ENCODE assay signal across 20 cellular contexts in the genomic region with DNA sequence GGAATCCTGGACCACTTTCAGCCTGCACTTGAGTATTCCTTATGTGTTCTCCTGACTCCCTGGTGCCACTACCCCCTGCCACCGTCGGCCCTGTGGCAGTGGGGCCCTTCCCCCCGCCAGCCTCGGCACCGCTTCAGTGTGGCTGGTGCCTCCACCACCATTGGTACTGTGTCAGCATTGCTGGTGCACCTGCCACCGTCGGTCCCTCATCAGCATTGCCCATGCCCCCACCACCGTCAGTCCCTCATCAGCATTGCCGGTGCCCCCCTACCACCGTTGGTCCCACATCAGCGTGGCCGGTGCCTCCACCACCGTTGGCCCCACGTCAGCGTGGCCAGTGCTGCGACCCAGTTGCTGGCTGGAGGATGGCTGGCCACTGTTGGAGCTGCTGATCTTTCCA.
DNase-seq lines count a peak whose midpoint lies in the region; ATAC-seq and TF ChIP-seq lines count a peak whose summit lies in the region.
"Had no signal": no experiment of that assay in that cellular context is flagged by ENCODE, and none has a peak within 500 bp of the region (broad histone marks: within the 10 kb centered on the region; RNA-seq: fewer than 3 reads in every experiment).

No MANE protein-coding gene starts in this region.

- POLR2A ChIA-PET in WTC11 (lab: Charles Lee): no interaction called here

- H3K27ac ChIP-seq in mesenchymal stem cell (ENCODE audit: low read length, poor library complexity, severe bottlenecking) (no peak overlapping the region), trophoblast cell (ENCODE audit: low read depth, low read length) (no peak overlapping the region), esophagus muscularis mucosa (replicated peaks in 1 of 4) (no peak overlapping the region)
- H3K27ac ChIP-seq: GM23248 had no signal

- H3K36me3 ChIP-seq in mesenchymal stem cell (ENCODE audit: control insufficient read depth in 1 of 2, insufficient read depth in 2 of 2, low read depth in 1 of 2, low read length in 2 of 2) (peaks cover 0 to 4% of the 10 kb centered on the region in 2 experiments), trophoblast cell (ENCODE audit: control insufficient read depth in 1 of 2, insufficient read depth in 2 of 2, low read length in 2 of 2) (no peaks in the 10 kb centered on the region), esophagus muscularis mucosa (no peaks in the 10 kb centered on the region)
- H3K36me3 ChIP-seq: BE2C had no signal

- H3K9ac ChIP-seq in mesenchymal stem cell (ENCODE audit: low read length) (no peak overlapping the region), trophoblast cell (ENCODE audit: low read length) (no peak overlapping the region)
- H3K9ac ChIP-seq: GM23248 had no signal

- no peak for TF ChIP-seq POLR2A in esophagus muscularis mucosa (IDR thresholded peaks at IDR 0.05; ENCODE audit: low read depth)

- H4K91ac ChIP-seq in mesenchymal stem cell (ENCODE audit: low read length): peak overlapping the region; percentile 74
- H4K91ac ChIP-seq in trophoblast cell (ENCODE audit: low read depth, low read length): no peak overlapping the region

- ATAC-seq in WTC11 (no peak), GM18502 (IDR thresholded peaks at IDR 0.05; ENCODE audit: poor library complexity, unreplicated experiment) (no peak)
- ATAC-seq: GM12878 had no signal

- H3K36me3 Mint-ChIP-seq in WTC11 (no peaks in the 10 kb centered on the region), immature natural killer cell (no peaks in the 10 kb centered on the region)
- no peaks in the 10 kb centered on the region for H3K36me3 Mint-ChIP-seq in activated T-helper 1 cell treated with anti-CD3 and anti-CD28 coated beads, Interleukin-12 subunit alpha, Interleukin-12 subunit beta, Interleukin-2, Interleukin-4 antibody, amounts not matched to agents 30 ng/mL and 10 ng/mL and 1 ng/mL, durations not matched to agents 14 hours and 24 hours and 36 hours (ENCODE audit: low read depth)

- H3K4me2 ChIP-seq in mesenchymal stem cell (ENCODE audit: low read length, poor library complexity, severe bottlenecking) (no peak overlapping the region), trophoblast cell (ENCODE audit: low read length) (no peak overlapping the region)

- H3K27me3 Mint-ChIP-seq in WTC11 (ENCODE audit: low read depth) (no peaks in the 10 kb centered on the region), immature natural killer cell (ENCODE audit: low read depth in 3 of 3) (peaks cover 0 to 3% (median 2%) of the 10 kb centered on the region in 3 donors)
- peaks cover 5% of the 10 kb centered on the region for H3K27me3 Mint-ChIP-seq in activated T-helper 1 cell treated with anti-CD3 and anti-CD28 coated beads, Interleukin-12 subunit alpha, Interleukin-12 subunit beta, Interleukin-2, Interleukin-4 antibody, amounts not matched to agents 30 ng/mL and 10 ng/mL and 1 ng/mL, durations not matched to agents 14 hours and 24 hours and 36 hours (ENCODE audit: insufficient read depth)
- H3K27me3 Mint-ChIP-seq: CD4-positive, CD25-positive, alpha-beta regulatory T cell; CD8-positive, alpha-beta memory T cell had no signal

- TF ChIP-seq CTCF in WTC11 (IDR thresholded peaks at IDR 0.05) (no peak), esophagus muscularis mucosa (IDR thresholded peaks at IDR 0.05) (no peak)

- intact Hi-C loops in esophagus muscularis mucosa (cut with DNase I): no loop called here
- intact Hi-C loops in activated T-helper 1 cell treated with anti-CD3 and anti-CD28 coated beads, Interleukin-12 subunit alpha, Interleukin-12 subunit beta, Interleukin-2, Interleukin-4 antibody, amounts not matched to agents 30 ng/mL and 10 ng/mL and 1 ng/mL, durations not matched to agents 14 hours and 24 hours and 36 hours (cut with micrococcal nuclease): no loop called here

- WGBS in mesenchymal stem cell: 95% methylated on average over 16 of the region's 16 CpGs
- whole genome bisulfite sequencing in trophoblast cell (ENCODE audit: extremely low coverage, insufficient coverage, insufficient read length): no CpG with 5 or more reads among the region's 16 CpGs
- 95% methylated on average over 16 of the region's 16 CpGs for WGBS in esophagus muscularis mucosa

- peaks cover 75% of the 10 kb centered on the region for H3K4me1 Mint-ChIP-seq in WTC11
- no peaks in the 10 kb centered on the region for H3K4me1 Mint-ChIP-seq in immature natural killer cell
- H3K4me1 Mint-ChIP-seq in activated T-helper 1 cell treated with anti-CD3 and anti-CD28 coated beads, Interleukin-12 subunit alpha, Interleukin-12 subunit beta, Interleukin-2, Interleukin-4 antibody, amounts not matched to agents 30 ng/mL and 10 ng/mL and 1 ng/mL, durations not matched to agents 14 hours and 24 hours and 36 hours (ENCODE audit: low read depth): no peaks in the 10 kb centered on the region
- H3K4me1 Mint-ChIP-seq: CD8-positive, alpha-beta memory T cell had no signal

- H2AFZ ChIP-seq in mesenchymal stem cell (ENCODE audit: low read depth, low read length) (no peak overlapping the region), trophoblast cell (ENCODE audit: insufficient read depth, low read length, poor library complexity) (no peak overlapping the region)
- H2AFZ ChIP-seq: GM23248 had no signal

- TF ChIP-seq EP300 in esophagus muscularis mucosa (IDR thresholded peaks at IDR 0.05): no peak

- CTCF ChIA-PET in WTC11 (lab: Charles Lee): no interaction called here

- H3K23ac ChIP-seq in mesenchymal stem cell (ENCODE audit: low read length in 2 of 2) (no peak overlapping the region), trophoblast cell (ENCODE audit: low read length) (no peak overlapping the region)

- H3K79me2 ChIP-seq in trophoblast cell (ENCODE audit: control insufficient read depth, insufficient read depth, low read length, poor library complexity): no peaks in the 10 kb centered on the region

- H3K4me3 ChIP-seq in mesenchymal stem cell (ENCODE audit: insufficient read depth in 1 of 2, low read depth in 1 of 2, low read length in 2 of 2) (no peak overlapping the region), trophoblast cell (ENCODE audit: low read depth, low read length) (peak overlapping the region; percentile 31), esophagus muscularis mucosa (no peak overlapping the region)
- H3K4me3 ChIP-seq: GM12878, GM23248 had no signal

- H3K9me3 ChIP-seq in mesenchymal stem cell (ENCODE audit: control insufficient read depth, low read length) (no peaks in the 10 kb centered on the region), trophoblast cell (ENCODE audit: insufficient read depth, low read depth, low read length) (peaks cover 2% of the 10 kb centered on the region), esophagus muscularis mucosa (no peaks in the 10 kb centered on the region)
- H3K9me3 ChIP-seq: BE2C had no signal

- H2AK5ac ChIP-seq in mesenchymal stem cell (ENCODE audit: low read length, severe bottlenecking): no peak overlapping the region
- no peak overlapping the region for H2AK5ac ChIP-seq in trophoblast cell (ENCODE audit: low read length)

- H3K9me3 Mint-ChIP-seq in WTC11 (no peaks in the 10 kb centered on the region), immature natural killer cell (no peaks in the 10 kb centered on the region)
- no peaks in the 10 kb centered on the region for H3K9me3 Mint-ChIP-seq in activated T-helper 1 cell treated with anti-CD3 and anti-CD28 coated beads, Interleukin-12 subunit alpha, Interleukin-12 subunit beta, Interleukin-2, Interleukin-4 antibody, amounts not matched to agents 30 ng/mL and 10 ng/mL and 1 ng/mL, durations not matched to agents 14 hours and 24 hours and 36 hours
- H3K9me3 Mint-ChIP-seq: CD4-positive, CD25-positive, alpha-beta regulatory T cell; CD8-positive, alpha-beta memory T cell had no signal

- no peak overlapping the region; the same call in 1 of the 2 replicates for H3K27ac Mint-ChIP-seq in WTC11
- H3K27ac Mint-ChIP-seq in immature natural killer cell: no peak overlapping the region
- H3K27ac Mint-ChIP-seq in activated T-helper 1 cell treated with anti-CD3 and anti-CD28 coated beads, Interleukin-12 subunit alpha, Interleukin-12 subunit beta, Interleukin-2, Interleukin-4 antibody, amounts not matched to agents 30 ng/mL and 10 ng/mL and 1 ng/mL, durations not matched to agents 14 hours and 24 hours and 36 hours: no peak overlapping the region
- H3K27ac Mint-ChIP-seq: CD4-positive, CD25-positive, alpha-beta regulatory T cell had no signal

- no peak overlapping the region for H3K4ac ChIP-seq in mesenchymal stem cell (ENCODE audit: low read depth in 1 of 2, low read length in 2 of 2)
- no peak overlapping the region for H3K4ac ChIP-seq in trophoblast cell (ENCODE audit: low read depth, low read length)

- H2BK5ac ChIP-seq in mesenchymal stem cell (ENCODE audit: low read depth, low read length, poor library complexity, severe bottlenecking) (no peak overlapping the region), trophoblast cell (ENCODE audit: low read depth, low read length, poor library complexity) (no peak overlapping the region)

- H3K4me3 Mint-ChIP-seq in WTC11: no peak overlapping the region
- H3K4me3 Mint-ChIP-seq in immature natural killer cell: no peak overlapping the region
- H3K4me3 Mint-ChIP-seq in activated T-helper 1 cell treated with anti-CD3 and anti-CD28 coated beads, Interleukin-12 subunit alpha, Interleukin-12 subunit beta, Interleukin-2, Interleukin-4 antibody, amounts not matched to agents 30 ng/mL and 10 ng/mL and 1 ng/mL, durations not matched to agents 14 hours and 24 hours and 36 hours: no peak overlapping the region
- H3K4me3 Mint-ChIP-seq: CD4-positive, CD25-positive, alpha-beta regulatory T cell; CD8-positive, alpha-beta memory T cell had no signal

- DNase-seq in WTC11 (ENCODE audit: low spot score): no peak
- no peak for DNase-seq in mesenchymal stem cell
- DNase-seq in trophoblast cell: no peak
- no peak for DNase-seq in esophagus muscularis mucosa (ENCODE audit: extremely low spot score)
- DNase-seq in immature natural killer cell: no peak
- DNase-seq in activated T-helper 1 cell treated with anti-CD3 and anti-CD28 coated beads, Interleukin-12 subunit alpha, Interleukin-12 subunit beta, Interleukin-2, Interleukin-4 antibody, amounts not matched to agents 30 ng/mL and 10 ng/mL and 1 ng/mL, durations not matched to agents 14 hours and 24 hours and 36 hours (ENCODE audit: low spot score): no peak
- DNase-seq: ACHN; BE2C; C1 segment of cervical spinal cord; CD4-positive, CD25-positive, alpha-beta regulatory T cell; CD8-positive, alpha-beta memory T cell; COR-L47; DMS 273 treated with DMSO at 0.1 percent for 48 hours; DMS53; DND-41; EL; GM23248; H7 had no signal

- H2BK120ac ChIP-seq in mesenchymal stem cell (ENCODE audit: low read depth, low read length) (no peak overlapping the region), trophoblast cell (ENCODE audit: insufficient read depth, low read length, poor library complexity) (no peak overlapping the region)

- H3K4me1 ChIP-seq in mesenchymal stem cell (ENCODE audit: control insufficient read depth, insufficient read depth, low read depth, low read length): no peaks in the 10 kb centered on the region
- no peaks in the 10 kb centered on the region for H3K4me1 ChIP-seq in trophoblast cell (ENCODE audit: control insufficient read depth in 1 of 2, insufficient read depth in 2 of 2, low read length in 2 of 2)
- no peaks in the 10 kb centered on the region for H3K4me1 ChIP-seq in esophagus muscularis mucosa
- H3K4me1 ChIP-seq: BE2C had no signal

- peaks cover 0 to 4% of the 10 kb centered on the region in 2 experiments for H3K27me3 ChIP-seq in mesenchymal stem cell (ENCODE audit: control insufficient read depth in 1 of 2, insufficient read depth in 1 of 2, low read length in 2 of 2)
- no peaks in the 10 kb centered on the region for H3K27me3 ChIP-seq in trophoblast cell (ENCODE audit: insufficient read depth, low read length)
- no peaks in the 10 kb centered on the region for H3K27me3 ChIP-seq in esophagus muscularis mucosa
- H3K27me3 ChIP-seq: BE2C had no signal

- H3K79me1 ChIP-seq in mesenchymal stem cell (replicated peaks; ENCODE audit: low read length, poor library complexity, severe bottlenecking): no peaks in the 10 kb centered on the region
- H3K79me1 ChIP-seq in trophoblast cell (ENCODE audit: low read length): no peaks in the 10 kb centered on the region

- H2BK12ac ChIP-seq in mesenchymal stem cell (ENCODE audit: low read length in 2 of 2): no peak overlapping the region
- H2BK12ac ChIP-seq in trophoblast cell (ENCODE audit: low read length): no peak overlapping the region

- H3K14ac ChIP-seq in mesenchymal stem cell (ENCODE audit: low read length in 2 of 2) (peak overlapping the region in 1 of 2 experiments; percentile 23), trophoblast cell (ENCODE audit: low read length) (no peak overlapping the region)

- H2BK15ac ChIP-seq in mesenchymal stem cell (ENCODE audit: low read depth, poor library complexity, severe bottlenecking): no peak overlapping the region

- H3K18ac ChIP-seq in mesenchymal stem cell (ENCODE audit: low read depth in 1 of 2, low read length in 2 of 2): no peak overlapping the region
- H3K18ac ChIP-seq in trophoblast cell (ENCODE audit: low read length): no peak overlapping the region

- H4K12ac ChIP-seq in trophoblast cell (ENCODE audit: low read depth, low read length): no peak overlapping the region

- H4K8ac ChIP-seq in mesenchymal stem cell (ENCODE audit: low read length): no peak overlapping the region
- no peak overlapping the region for H4K8ac ChIP-seq in trophoblast cell (ENCODE audit: low read depth, low read length)
